1 cellular context compared by ENCODE assay signal in the genomic region with DNA sequence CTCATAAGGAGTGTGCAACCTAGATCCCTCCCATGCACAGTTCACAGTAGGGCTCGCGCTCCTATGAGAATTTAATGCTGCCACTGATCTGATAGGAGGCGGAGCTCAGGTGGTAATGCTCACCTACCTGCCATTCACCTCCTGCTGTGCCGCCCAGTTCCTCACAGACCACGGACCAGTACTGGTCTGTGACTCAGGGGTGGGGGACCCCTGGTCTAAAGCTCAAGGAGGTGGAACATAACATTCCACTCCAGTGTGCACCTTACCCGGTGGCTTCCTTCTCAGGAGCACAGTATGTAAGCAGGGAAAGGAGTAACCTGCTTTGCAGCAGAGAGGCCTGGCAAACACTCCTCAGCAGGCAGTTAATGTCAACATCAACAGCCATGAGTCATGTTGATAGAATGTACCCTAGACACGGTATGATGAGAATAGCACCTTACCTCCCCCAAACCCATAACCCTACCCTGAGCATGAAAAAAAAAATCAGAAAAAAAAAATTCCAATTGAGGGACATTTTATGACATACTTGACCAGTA.
TF ChIP-seq lines count a peak whose summit lies in the region.

No MANE protein-coding gene starts in this region.

TF ChIP-seq in HEK293, 187 proteins besides CTCF, POLR2A, EP300 and RAD21 (continued from another document and continues in another):
- TF ChIP-seq, protein P1, sequence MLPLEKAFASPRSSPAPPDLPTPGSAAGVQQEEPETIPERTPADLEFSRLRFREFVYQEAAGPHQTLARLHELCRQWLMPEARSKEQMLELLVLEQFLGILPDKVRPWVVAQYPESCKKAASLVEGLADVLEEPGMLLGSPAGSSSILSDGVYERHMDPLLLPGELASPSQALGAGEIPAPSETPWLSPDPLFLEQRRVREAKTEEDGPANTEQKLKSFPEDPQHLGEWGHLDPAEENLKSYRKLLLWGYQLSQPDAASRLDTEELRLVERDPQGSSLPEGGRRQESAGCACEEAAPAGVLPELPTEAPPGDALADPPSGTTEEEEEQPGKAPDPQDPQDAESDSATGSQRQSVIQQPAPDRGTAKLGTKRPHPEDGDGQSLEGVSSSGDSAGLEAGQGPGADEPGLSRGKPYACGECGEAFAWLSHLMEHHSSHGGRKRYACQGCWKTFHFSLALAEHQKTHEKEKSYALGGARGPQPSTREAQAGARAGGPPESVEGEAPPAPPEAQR (tag by site-specific recombination; IDR thresholded peaks at IDR 0.05), result no peak
- TF ChIP-seq ZNF670 (tag by site-specific recombination; IDR thresholded peaks at IDR 0.05; ENCODE audit: low read depth) (no peak), ZNF132 (tag by site-specific recombination; IDR thresholded peaks at IDR 0.05; ENCODE audit: borderline replicate concordance) (no peak), ZNF549 (tag by site-specific recombination; IDR thresholded peaks at IDR 0.05) (no peak), ZBTB1 (tag by site-specific recombination; IDR thresholded peaks at IDR 0.05) (no peak), BCL11A (tag by site-specific recombination; IDR thresholded peaks at IDR 0.05; ENCODE audit: low read depth) (peak; percentile 43; the same call in 1 of the 2 replicates), ZNF514 (tag by site-specific recombination; IDR thresholded peaks at IDR 0.05) (no peak), ZBTB20 (tag by site-specific recombination; IDR thresholded peaks at IDR 0.05) (peak; percentile 49; the same call in 1 of the 2 replicates), GLI4 (tag by site-specific recombination; IDR thresholded peaks at IDR 0.05) (no peak), OSR2 (tag by site-specific recombination; IDR thresholded peaks at IDR 0.05) (peak; percentile 80), ZFP69B (tag by site-specific recombination; IDR thresholded peaks at IDR 0.05) (peak; percentile 28; the same call in 1 of the 2 replicates), TCF7L2 (IDR thresholded peaks at IDR 0.05; ENCODE audit: borderline replicate concordance, low read depth, low read length) (no peak), ZNF48 (tag by site-specific recombination; IDR thresholded peaks at IDR 0.05) (no peak), ZNF529 (tag by site-specific recombination; IDR thresholded peaks at IDR 0.05; ENCODE audit: insufficient replicate concordance) (no peak), ZNF548 (tag by site-specific recombination; IDR thresholded peaks at IDR 0.05) (no peak), ZNF311 (tag by site-specific recombination; IDR thresholded peaks at IDR 0.05; ENCODE audit: borderline replicate concordance) (no peak), GLIS1 (tag by site-specific recombination; IDR thresholded peaks at IDR 0.05) (peak; percentile 61), ZBTB17 (tag by site-specific recombination; IDR thresholded peaks at IDR 0.05) (peak; percentile 71), ZNF510 (tag by site-specific recombination; IDR thresholded peaks at IDR 0.05; ENCODE audit: insufficient replicate concordance) (no peak), ZNF561 (tag by site-specific recombination; IDR thresholded peaks at IDR 0.05; ENCODE audit: borderline replicate concordance) (no peak), MEIS1 (CRISPR knock-in tag; IDR thresholded peaks at IDR 0.05; ENCODE audit: borderline replicate concordance) (no peak), SCRT1 (tag by site-specific recombination; IDR thresholded peaks at IDR 0.05; ENCODE audit: borderline replicate concordance) (0 out of 2 replicates have a peak, but pooled peaks have one; percentile 18), ZNF292 (tag by site-specific recombination; IDR thresholded peaks at IDR 0.05; ENCODE audit: borderline replicate concordance, low read depth) (no peak), ZBTB8A (tag by site-specific recombination; IDR thresholded peaks at IDR 0.05) (no peak), ZNF221 (tag by site-specific recombination; IDR thresholded peaks at IDR 0.05; ENCODE audit: borderline replicate concordance) (no peak)
- TF ChIP-seq, protein P2, sequence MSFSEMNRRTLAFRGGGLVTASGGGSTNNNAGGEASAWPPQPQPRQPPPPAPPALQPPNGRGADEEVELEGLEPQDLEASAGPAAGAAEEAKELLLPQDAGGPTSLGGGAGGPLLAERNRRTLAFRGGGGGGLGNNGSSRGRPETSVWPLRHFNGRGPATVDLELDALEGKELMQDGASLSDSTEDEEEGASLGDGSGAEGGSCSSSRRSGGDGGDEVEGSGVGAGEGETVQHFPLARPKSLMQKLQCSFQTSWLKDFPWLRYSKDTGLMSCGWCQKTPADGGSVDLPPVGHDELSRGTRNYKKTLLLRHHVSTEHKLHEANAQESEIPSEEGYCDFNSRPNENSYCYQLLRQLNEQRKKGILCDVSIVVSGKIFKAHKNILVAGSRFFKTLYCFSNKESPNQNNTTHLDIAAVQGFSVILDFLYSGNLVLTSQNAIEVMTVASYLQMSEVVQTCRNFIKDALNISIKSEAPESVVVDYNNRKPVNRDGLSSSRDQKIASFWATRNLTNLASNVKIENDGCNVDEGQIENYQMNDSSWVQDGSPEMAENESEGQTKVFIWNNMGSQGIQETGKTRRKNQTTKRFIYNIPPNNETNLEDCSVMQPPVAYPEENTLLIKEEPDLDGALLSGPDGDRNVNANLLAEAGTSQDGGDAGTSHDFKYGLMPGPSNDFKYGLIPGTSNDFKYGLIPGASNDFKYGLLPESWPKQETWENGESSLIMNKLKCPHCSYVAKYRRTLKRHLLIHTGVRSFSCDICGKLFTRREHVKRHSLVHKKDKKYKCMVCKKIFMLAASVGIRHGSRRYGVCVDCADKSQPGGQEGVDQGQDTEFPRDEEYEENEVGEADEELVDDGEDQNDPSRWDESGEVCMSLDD (tag by site-specific recombination; IDR thresholded peaks at IDR 0.05), result 0 out of 2 replicates have a peak, but pooled peaks have one; percentile 10
- TF ChIP-seq, protein P3, sequence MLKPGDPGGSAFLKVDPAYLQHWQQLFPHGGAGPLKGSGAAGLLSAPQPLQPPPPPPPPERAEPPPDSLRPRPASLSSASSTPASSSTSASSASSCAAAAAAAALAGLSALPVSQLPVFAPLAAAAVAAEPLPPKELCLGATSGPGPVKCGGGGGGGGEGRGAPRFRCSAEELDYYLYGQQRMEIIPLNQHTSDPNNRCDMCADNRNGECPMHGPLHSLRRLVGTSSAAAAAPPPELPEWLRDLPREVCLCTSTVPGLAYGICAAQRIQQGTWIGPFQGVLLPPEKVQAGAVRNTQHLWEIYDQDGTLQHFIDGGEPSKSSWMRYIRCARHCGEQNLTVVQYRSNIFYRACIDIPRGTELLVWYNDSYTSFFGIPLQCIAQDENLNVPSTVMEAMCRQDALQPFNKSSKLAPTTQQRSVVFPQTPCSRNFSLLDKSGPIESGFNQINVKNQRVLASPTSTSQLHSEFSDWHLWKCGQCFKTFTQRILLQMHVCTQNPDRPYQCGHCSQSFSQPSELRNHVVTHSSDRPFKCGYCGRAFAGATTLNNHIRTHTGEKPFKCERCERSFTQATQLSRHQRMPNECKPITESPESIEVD (tag by site-specific recombination; IDR thresholded peaks at IDR 0.05), result no peak
- TF ChIP-seq, protein P4, sequence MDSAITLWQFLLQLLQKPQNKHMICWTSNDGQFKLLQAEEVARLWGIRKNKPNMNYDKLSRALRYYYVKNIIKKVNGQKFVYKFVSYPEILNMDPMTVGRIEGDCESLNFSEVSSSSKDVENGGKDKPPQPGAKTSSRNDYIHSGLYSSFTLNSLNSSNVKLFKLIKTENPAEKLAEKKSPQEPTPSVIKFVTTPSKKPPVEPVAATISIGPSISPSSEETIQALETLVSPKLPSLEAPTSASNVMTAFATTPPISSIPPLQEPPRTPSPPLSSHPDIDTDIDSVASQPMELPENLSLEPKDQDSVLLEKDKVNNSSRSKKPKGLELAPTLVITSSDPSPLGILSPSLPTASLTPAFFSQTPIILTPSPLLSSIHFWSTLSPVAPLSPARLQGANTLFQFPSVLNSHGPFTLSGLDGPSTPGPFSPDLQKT (IDR thresholded peaks at IDR 0.05; ENCODE audit: borderline replicate concordance, low read depth, low read length), result no peak
- TF ChIP-seq, protein P5, sequence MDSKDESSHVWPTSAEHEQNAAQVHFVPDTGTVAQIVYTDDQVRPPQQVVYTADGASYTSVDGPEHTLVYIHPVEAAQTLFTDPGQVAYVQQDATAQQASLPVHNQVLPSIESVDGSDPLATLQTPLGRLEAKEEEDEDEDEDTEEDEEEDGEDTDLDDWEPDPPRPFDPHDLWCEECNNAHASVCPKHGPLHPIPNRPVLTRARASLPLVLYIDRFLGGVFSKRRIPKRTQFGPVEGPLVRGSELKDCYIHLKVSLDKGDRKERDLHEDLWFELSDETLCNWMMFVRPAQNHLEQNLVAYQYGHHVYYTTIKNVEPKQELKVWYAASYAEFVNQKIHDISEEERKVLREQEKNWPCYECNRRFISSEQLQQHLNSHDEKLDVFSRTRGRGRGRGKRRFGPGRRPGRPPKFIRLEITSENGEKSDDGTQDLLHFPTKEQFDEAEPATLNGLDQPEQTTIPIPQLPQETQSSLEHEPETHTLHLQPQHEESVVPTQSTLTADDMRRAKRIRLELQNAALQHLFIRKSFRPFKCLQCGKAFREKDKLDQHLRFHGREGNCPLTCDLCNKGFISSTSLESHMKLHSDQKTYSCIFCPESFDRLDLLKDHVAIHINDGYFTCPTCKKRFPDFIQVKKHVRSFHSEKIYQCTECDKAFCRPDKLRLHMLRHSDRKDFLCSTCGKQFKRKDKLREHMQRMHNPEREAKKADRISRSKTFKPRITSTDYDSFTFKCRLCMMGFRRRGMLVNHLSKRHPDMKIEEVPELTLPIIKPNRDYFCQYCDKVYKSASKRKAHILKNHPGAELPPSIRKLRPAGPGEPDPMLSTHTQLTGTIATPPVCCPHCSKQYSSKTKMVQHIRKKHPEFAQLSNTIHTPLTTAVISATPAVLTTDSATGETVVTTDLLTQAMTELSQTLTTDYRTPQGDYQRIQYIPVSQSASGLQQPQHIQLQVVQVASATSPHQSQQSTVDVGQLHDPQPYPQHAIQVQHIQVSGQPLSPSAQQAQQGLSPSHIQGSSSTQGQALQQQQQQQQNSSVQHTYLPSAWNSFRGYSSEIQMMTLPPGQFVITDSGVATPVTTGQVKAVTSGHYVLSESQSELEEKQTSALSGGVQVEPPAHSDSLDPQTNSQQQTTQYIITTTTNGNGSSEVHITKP (tag by site-specific recombination; IDR thresholded peaks at IDR 0.05), result peak; percentile 12
- TF ChIP-seq, protein P6, sequence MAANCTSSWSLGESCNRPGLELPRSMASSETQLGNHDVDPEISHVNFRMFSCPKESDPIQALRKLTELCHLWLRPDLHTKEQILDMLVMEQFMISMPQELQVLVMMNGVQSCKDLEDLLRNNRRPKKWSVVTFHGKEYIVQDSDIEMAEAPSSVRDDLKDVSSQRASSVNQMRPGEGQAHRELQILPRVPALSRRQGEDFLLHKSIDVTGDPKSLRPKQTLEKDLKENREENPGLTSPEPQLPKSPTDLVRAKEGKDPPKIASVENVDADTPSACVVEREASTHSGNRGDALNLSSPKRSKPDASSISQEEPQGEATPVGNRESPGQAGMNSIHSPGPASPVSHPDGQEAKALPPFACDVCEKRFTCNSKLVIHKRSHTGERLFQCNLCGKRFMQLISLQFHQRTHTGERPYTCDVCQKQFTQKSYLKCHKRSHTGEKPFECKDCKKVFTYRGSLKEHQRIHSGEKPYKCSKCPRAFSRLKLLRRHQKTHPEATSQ (tag by site-specific recombination; IDR thresholded peaks at IDR 0.05), result no peak
- TF ChIP-seq, protein P7, sequence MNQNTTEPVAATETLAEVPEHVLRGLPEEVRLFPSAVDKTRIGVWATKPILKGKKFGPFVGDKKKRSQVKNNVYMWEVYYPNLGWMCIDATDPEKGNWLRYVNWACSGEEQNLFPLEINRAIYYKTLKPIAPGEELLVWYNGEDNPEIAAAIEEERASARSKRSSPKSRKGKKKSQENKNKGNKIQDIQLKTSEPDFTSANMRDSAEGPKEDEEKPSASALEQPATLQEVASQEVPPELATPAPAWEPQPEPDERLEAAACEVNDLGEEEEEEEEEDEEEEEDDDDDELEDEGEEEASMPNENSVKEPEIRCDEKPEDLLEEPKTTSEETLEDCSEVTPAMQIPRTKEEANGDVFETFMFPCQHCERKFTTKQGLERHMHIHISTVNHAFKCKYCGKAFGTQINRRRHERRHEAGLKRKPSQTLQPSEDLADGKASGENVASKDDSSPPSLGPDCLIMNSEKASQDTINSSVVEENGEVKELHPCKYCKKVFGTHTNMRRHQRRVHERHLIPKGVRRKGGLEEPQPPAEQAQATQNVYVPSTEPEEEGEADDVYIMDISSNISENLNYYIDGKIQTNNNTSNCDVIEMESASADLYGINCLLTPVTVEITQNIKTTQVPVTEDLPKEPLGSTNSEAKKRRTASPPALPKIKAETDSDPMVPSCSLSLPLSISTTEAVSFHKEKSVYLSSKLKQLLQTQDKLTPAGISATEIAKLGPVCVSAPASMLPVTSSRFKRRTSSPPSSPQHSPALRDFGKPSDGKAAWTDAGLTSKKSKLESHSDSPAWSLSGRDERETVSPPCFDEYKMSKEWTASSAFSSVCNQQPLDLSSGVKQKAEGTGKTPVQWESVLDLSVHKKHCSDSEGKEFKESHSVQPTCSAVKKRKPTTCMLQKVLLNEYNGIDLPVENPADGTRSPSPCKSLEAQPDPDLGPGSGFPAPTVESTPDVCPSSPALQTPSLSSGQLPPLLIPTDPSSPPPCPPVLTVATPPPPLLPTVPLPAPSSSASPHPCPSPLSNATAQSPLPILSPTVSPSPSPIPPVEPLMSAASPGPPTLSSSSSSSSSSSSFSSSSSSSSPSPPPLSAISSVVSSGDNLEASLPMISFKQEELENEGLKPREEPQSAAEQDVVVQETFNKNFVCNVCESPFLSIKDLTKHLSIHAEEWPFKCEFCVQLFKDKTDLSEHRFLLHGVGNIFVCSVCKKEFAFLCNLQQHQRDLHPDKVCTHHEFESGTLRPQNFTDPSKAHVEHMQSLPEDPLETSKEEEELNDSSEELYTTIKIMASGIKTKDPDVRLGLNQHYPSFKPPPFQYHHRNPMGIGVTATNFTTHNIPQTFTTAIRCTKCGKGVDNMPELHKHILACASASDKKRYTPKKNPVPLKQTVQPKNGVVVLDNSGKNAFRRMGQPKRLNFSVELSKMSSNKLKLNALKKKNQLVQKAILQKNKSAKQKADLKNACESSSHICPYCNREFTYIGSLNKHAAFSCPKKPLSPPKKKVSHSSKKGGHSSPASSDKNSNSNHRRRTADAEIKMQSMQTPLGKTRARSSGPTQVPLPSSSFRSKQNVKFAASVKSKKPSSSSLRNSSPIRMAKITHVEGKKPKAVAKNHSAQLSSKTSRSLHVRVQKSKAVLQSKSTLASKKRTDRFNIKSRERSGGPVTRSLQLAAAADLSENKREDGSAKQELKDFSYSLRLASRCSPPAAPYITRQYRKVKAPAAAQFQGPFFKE (tag by site-specific recombination; IDR thresholded peaks at IDR 0.05; ENCODE audit: borderline replicate concordance), result no peak
- TF ChIP-seq, protein P8, sequence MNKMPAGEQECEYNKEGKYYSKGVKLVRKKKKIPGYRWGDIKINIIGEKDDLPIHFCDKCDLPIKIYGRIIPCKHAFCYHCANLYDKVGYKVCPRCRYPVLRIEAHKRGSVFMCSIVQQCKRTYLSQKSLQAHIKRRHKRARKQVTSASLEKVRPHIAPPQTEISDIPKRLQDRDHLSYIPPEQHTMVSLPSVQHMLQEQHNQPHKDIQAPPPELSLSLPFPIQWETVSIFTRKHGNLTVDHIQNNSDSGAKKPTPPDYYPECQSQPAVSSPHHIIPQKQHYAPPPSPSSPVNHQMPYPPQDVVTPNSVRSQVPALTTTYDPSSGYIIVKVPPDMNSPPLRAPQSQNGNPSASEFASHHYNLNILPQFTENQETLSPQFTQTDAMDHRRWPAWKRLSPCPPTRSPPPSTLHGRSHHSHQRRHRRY (tag by site-specific recombination; IDR thresholded peaks at IDR 0.05), result no peak
